Comparison of ENCODE assay signal across 1 cellular context in genomic region chr17:82320956-82321927, GRCh38.
TF ChIP-seq lines count a peak whose summit lies in the region.

No MANE protein-coding gene starts in this region.

TF ChIP-seq in HepG2, 621 proteins besides CTCF, POLR2A, EP300 and RAD21 (continued from another document and continues in another):
- TF ChIP-seq ZNF276 (CRISPR knock-in tag; IDR thresholded peaks at IDR 0.05; ENCODE audit: low read depth) (no peak), ZNF589 (CRISPR knock-in tag; conservative IDR thresholded peaks at IDR 0.05) (no peak), ZNF629 (CRISPR knock-in tag; conservative IDR thresholded peaks at IDR 0.05) (no peak), AGO1 (IDR thresholded peaks at IDR 0.05; ENCODE audit: low read depth, low read length, poor library complexity, severe bottlenecking) (no peak), KLF12 (CRISPR knock-in tag; IDR thresholded peaks at IDR 0.05; ENCODE audit: borderline replicate concordance) (no peak), POGZ (CRISPR knock-in tag; IDR thresholded peaks at IDR 0.05) (no peak), NCOA1 (CRISPR knock-in tag; IDR thresholded peaks at IDR 0.05) (no peak), NFATC3 (CRISPR knock-in tag; IDR thresholded peaks at IDR 0.05) (no peak), ZNF552 (CRISPR knock-in tag; IDR thresholded peaks at IDR 0.05; ENCODE audit: borderline replicate concordance) (no peak), EED (CRISPR knock-in tag; IDR thresholded peaks at IDR 0.05) (no peak), STAG1 (CRISPR knock-in tag; IDR thresholded peaks at IDR 0.05) (peak; percentile 88), POLR2G (IDR thresholded peaks at IDR 0.05; ENCODE audit: low read depth, low read length) (no peak), ZNF670 (CRISPR knock-in tag; IDR thresholded peaks at IDR 0.05; ENCODE audit: borderline replicate concordance) (no peak), FOSL1 (CRISPR knock-in tag; IDR thresholded peaks at IDR 0.05; ENCODE audit: borderline replicate concordance) (no peak), ZNF143 (CRISPR knock-in tag; IDR thresholded peaks at IDR 0.05) (no peak), SOX5 (CRISPR knock-in tag; IDR thresholded peaks at IDR 0.05; ENCODE audit: borderline replicate concordance) (no peak), TBL1XR1 (IDR thresholded peaks at IDR 0.05; ENCODE audit: borderline replicate concordance, low read length, partially characterized antibody) (no peak), TOE1 (CRISPR knock-in tag; IDR thresholded peaks at IDR 0.05) (no peak), ZNF207 (IDR thresholded peaks at IDR 0.05; ENCODE audit: borderline replicate concordance) (no peak), ZFX (CRISPR knock-in tag; IDR thresholded peaks at IDR 0.05; ENCODE audit: low read depth) (peak; percentile 38; the same call in 1 of the 2 replicates), ZEB1 (IDR thresholded peaks at IDR 0.05; ENCODE audit: insufficient replicate concordance, low read depth) (peak; percentile 49), SOX13 (IDR thresholded peaks at IDR 0.05) (no peak), SOX13 (CRISPR knock-in tag; conservative IDR thresholded peaks at IDR 0.05 in 1 of 2, IDR thresholded peaks at IDR 0.05 in 1 of 2) (no peak), ZNF564 (CRISPR knock-in tag; IDR thresholded peaks at IDR 0.05) (no peak; the same call in 1 of the 2 replicates), ZNF597 (CRISPR knock-in tag; IDR thresholded peaks at IDR 0.05) (no peak), ZNF878 (CRISPR knock-in tag; IDR thresholded peaks at IDR 0.05) (no peak), CBFB (CRISPR knock-in tag; IDR thresholded peaks at IDR 0.05) (no peak), GRHL1 (CRISPR knock-in tag; conservative IDR thresholded peaks at IDR 0.05) (no peak), NR2C2 (CRISPR knock-in tag; IDR thresholded peaks at IDR 0.05; ENCODE audit: borderline replicate concordance) (no peak), ZNF274 (CRISPR knock-in tag; IDR thresholded peaks at IDR 0.05) (no peak), TMF1 (CRISPR knock-in tag; IDR thresholded peaks at IDR 0.05; ENCODE audit: low read depth) (no peak), GFI1 (CRISPR knock-in tag; IDR thresholded peaks at IDR 0.05; ENCODE audit: borderline replicate concordance) (peak; percentile 35; the same call in 1 of the 2 replicates), MEIS2 (CRISPR knock-in tag; IDR thresholded peaks at IDR 0.05) (no peak), KDM3A (CRISPR knock-in tag; IDR thresholded peaks at IDR 0.05; ENCODE audit: low read depth) (no peak; the same call in 1 of the 2 replicates), JDP2 (CRISPR knock-in tag; IDR thresholded peaks at IDR 0.05; ENCODE audit: borderline replicate concordance) (no peak), PCBP2 (optimal IDR thresholded peaks at IDR 0.05; ENCODE audit: low read depth, low read length, poor library complexity, severe bottlenecking) (no peak), RARG (CRISPR knock-in tag; IDR thresholded peaks at IDR 0.05; ENCODE audit: low read depth) (no peak), ZNF280B (CRISPR knock-in tag; IDR thresholded peaks at IDR 0.05; ENCODE audit: borderline replicate concordance) (0 out of 2 replicates have a peak, but pooled peaks have one; percentile 7), ZNF501 (CRISPR knock-in tag; IDR thresholded peaks at IDR 0.05) (peak; percentile 70; the same call in 1 of the 2 replicates), ARHGAP35 (CRISPR knock-in tag; IDR thresholded peaks at IDR 0.05; ENCODE audit: borderline replicate concordance) (no peak; the same call in 1 of the 2 replicates), ZNF879 (CRISPR knock-in tag; IDR thresholded peaks at IDR 0.05) (no peak), ZNF30 (CRISPR knock-in tag; IDR thresholded peaks at IDR 0.05) (no peak), ZNF572 (CRISPR knock-in tag; IDR thresholded peaks at IDR 0.05) (peak; percentile 80; the same call in 1 of the 2 replicates), ZGPAT (CRISPR knock-in tag; IDR thresholded peaks at IDR 0.05) (no peak), THAP7 (CRISPR knock-in tag; IDR thresholded peaks at IDR 0.05) (peak; percentile 76), ZNF775 (CRISPR knock-in tag; IDR thresholded peaks at IDR 0.05; ENCODE audit: borderline replicate concordance) (no peak), ZMAT3 (CRISPR knock-in tag; conservative IDR thresholded peaks at IDR 0.05) (0 out of 2 replicates have a peak, but pooled peaks have one; percentile 44), ZNF235 (CRISPR knock-in tag; IDR thresholded peaks at IDR 0.05; ENCODE audit: borderline replicate concordance) (no peak)
- TF ChIP-seq, protein P1, sequence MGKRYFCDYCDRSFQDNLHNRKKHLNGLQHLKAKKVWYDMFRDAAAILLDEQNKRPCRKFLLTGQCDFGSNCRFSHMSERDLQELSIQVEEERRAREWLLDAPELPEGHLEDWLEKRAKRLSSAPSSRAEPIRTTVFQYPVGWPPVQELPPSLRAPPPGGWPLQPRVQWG (CRISPR knock-in tag; IDR thresholded peaks at IDR 0.05; ENCODE audit: borderline replicate concordance, low read depth): no peak
- TF ChIP-seq, protein P2, sequence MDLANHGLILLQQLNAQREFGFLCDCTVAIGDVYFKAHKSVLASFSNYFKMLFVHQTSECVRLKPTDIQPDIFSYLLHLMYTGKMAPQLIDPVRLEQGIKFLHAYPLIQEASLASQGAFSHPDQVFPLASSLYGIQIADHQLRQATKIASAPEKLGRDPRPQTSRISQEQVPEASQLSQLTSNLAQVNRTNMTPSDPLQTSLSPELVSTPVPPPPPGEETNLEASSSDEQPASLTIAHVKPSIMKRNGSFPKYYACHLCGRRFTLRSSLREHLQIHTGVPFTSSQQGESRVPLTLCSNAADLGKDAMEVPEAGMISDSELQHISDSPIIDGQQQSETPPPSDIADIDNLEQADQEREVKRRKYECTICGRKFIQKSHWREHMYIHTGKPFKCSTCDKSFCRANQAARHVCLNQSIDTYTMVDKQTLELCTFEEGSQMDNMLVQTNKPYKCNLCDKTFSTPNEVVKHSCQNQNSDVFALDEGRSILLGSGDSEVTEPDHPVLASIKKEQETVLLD (CRISPR knock-in tag; IDR thresholded peaks at IDR 0.05; ENCODE audit: low read depth): no peak
- TF ChIP-seq, protein P3, sequence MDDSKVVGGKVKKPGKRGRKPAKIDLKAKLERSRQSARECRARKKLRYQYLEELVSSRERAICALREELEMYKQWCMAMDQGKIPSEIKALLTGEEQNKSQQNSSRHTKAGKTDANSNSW (CRISPR knock-in tag; IDR thresholded peaks at IDR 0.05; ENCODE audit: borderline replicate concordance): no peak
- TF ChIP-seq, protein P4, sequence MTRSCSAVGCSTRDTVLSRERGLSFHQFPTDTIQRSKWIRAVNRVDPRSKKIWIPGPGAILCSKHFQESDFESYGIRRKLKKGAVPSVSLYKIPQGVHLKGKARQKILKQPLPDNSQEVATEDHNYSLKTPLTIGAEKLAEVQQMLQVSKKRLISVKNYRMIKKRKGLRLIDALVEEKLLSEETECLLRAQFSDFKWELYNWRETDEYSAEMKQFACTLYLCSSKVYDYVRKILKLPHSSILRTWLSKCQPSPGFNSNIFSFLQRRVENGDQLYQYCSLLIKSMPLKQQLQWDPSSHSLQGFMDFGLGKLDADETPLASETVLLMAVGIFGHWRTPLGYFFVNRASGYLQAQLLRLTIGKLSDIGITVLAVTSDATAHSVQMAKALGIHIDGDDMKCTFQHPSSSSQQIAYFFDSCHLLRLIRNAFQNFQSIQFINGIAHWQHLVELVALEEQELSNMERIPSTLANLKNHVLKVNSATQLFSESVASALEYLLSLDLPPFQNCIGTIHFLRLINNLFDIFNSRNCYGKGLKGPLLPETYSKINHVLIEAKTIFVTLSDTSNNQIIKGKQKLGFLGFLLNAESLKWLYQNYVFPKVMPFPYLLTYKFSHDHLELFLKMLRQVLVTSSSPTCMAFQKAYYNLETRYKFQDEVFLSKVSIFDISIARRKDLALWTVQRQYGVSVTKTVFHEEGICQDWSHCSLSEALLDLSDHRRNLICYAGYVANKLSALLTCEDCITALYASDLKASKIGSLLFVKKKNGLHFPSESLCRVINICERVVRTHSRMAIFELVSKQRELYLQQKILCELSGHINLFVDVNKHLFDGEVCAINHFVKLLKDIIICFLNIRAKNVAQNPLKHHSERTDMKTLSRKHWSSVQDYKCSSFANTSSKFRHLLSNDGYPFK (CRISPR knock-in tag; IDR thresholded peaks at IDR 0.05; ENCODE audit: borderline replicate concordance): no peak
- TF ChIP-seq, protein P5, sequence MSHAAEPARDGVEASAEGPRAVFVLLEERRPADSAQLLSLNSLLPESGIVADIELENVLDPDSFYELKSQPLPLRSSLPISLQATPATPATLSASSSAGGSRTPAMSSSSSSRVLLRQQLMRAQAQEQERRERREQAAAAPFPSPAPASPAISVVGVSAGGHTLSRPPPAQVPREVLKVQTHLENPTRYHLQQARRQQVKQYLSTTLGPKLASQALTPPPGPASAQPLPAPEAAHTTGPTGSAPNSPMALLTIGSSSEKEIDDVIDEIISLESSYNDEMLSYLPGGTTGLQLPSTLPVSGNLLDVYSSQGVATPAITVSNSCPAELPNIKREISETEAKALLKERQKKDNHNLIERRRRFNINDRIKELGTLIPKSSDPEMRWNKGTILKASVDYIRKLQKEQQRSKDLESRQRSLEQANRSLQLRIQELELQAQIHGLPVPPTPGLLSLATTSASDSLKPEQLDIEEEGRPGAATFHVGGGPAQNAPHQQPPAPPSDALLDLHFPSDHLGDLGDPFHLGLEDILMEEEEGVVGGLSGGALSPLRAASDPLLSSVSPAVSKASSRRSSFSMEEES (CRISPR knock-in tag; IDR thresholded peaks at IDR 0.05): no peak
- TF ChIP-seq, protein P6, sequence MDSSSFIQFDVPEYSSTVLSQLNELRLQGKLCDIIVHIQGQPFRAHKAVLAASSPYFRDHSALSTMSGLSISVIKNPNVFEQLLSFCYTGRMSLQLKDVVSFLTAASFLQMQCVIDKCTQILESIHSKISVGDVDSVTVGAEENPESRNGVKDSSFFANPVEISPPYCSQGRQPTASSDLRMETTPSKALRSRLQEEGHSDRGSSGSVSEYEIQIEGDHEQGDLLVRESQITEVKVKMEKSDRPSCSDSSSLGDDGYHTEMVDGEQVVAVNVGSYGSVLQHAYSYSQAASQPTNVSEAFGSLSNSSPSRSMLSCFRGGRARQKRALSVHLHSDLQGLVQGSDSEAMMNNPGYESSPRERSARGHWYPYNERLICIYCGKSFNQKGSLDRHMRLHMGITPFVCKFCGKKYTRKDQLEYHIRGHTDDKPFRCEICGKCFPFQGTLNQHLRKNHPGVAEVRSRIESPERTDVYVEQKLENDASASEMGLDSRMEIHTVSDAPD (CRISPR knock-in tag; IDR thresholded peaks at IDR 0.05): no peak
